11 cellular contexts compared by ENCODE assay signal in the genomic region with DNA sequence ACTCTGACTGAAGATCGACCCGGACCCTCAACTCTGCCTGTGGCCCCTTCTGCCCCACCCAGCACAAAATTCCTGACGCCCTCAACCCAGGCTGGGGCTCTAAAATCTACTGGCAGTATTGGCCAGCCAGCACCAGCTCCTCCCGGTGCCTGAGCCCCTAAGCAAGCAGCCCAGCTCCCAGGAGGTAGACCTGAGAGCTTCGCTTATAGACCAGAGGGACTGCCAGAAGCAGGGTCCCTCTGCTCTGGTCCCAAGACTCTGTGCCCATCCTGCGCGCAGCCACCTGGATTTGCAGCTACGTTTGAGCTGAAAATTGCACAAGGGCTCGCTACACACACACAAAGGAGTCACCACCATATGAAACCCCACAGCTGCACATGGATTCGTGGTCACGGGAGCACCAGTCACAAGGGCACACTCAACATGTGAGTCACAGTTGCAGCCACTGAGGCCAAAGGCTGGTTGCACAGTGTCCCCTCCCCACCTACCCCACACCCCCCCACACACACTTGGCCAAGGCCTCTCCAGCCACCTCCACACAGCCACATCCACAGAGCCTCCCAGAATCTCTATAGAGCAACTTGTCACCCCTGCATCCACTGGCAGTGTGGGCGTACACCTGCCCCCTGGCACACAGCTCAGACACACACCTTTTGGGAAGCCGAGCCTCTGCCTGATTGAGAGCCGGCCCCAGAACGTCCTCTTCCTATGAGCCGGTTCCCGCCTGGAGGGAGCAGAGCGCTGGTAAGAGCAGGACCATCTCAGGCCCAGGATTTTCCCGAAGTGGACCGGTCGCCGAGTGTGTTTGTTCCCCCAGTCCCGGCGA. TPM values are rescaled to one million over a fixed set of nuclear protein-coding genes. Genes with fewer than 3 reads are reported as not detected.
DNase-seq lines count a peak whose midpoint lies in the region; ATAC-seq and TF ChIP-seq lines count a peak whose summit lies in the region.
"Had no signal": no experiment of that assay in that cellular context is flagged by ENCODE, and none has a peak within 500 bp of the region (broad histone marks: within the 10 kb centered on the region; RNA-seq: fewer than 3 reads in every experiment).

No MANE protein-coding gene starts in this region.

- H3K9me2 ChIP-seq in hepatocyte (replicated peaks; ENCODE audit: insufficient read depth): no peaks in the 10 kb centered on the region

- H3K4me1 ChIP-seq in hepatocyte (ENCODE audit: insufficient read depth): peaks cover 16% of the 10 kb centered on the region

- peak overlapping the region; percentile 87 for H3K4me2 ChIP-seq in hepatocyte

- H3K79me2 ChIP-seq in hepatocyte: no peaks in the 10 kb centered on the region

- CTCF ChIA-PET in activated B cell treated with CpG ODN at 0.5 μM for 24 hours (lab: Charles Lee): interaction anchor here (1.3 kb wide), 1 partner anchor 11 kb away, joined by 3 read pairs; no protein-coding TSS in a partner anchor

- no peaks in the 10 kb centered on the region for H3K36me3 Mint-ChIP-seq in activated B cell treated with CpG ODN at 0.5 μM for 24 hours (ENCODE audit: low read depth)

- no peak overlapping the region for H3K4me3 ChIP-seq in hepatocyte

- peaks cover 20% of the 10 kb centered on the region for H3K4me1 Mint-ChIP-seq in activated B cell treated with CpG ODN at 0.5 μM for 24 hours
- peaks cover 43% of the 10 kb centered on the region for H3K4me1 Mint-ChIP-seq in stimulated activated naive CD8-positive, alpha-beta T cell treated with anti-CD3 and anti-CD28 coated beads, Interleukin-15, amount 100 ng/mL, for 72 hours

- peaks cover 76% of the 10 kb centered on the region for H3K27me3 Mint-ChIP-seq in activated B cell treated with CpG ODN at 0.5 μM for 24 hours
- H3K27me3 Mint-ChIP-seq in stimulated activated naive CD8-positive, alpha-beta T cell treated with anti-CD3 and anti-CD28 coated beads, Interleukin-15, amount 100 ng/mL, for 72 hours: peaks cover 100% of the 10 kb centered on the region

- peak overlapping the region; percentile 70 for H3K4me3 Mint-ChIP-seq in activated B cell treated with CpG ODN at 0.5 μM for 24 hours
- H3K4me3 Mint-ChIP-seq in stimulated activated naive CD8-positive, alpha-beta T cell treated with anti-CD3 and anti-CD28 coated beads, Interleukin-15, amount 100 ng/mL, for 72 hours: peak overlapping the region; percentile 80 to 84

- no peaks in the 10 kb centered on the region for H3K9me3 ChIP-seq in hepatocyte (ENCODE audit: low read depth)
- H3K9me3 ChIP-seq: suprapubic skin had no signal

- intact Hi-C loops in Right ventricle myocardium superior (cut with DNase I): no loop called here
- intact Hi-C loops in left cardiac atrium (cut with DNase I): no loop called here
- intact Hi-C loops in activated B cell treated with CpG ODN at 0.5 μM for 24 hours (cut with micrococcal nuclease): no loop called here

- H3K9me3 Mint-ChIP-seq in activated B cell treated with CpG ODN at 0.5 μM for 24 hours: no peaks in the 10 kb centered on the region
- H3K9me3 Mint-ChIP-seq in stimulated activated naive CD8-positive, alpha-beta T cell treated with anti-CD3 and anti-CD28 coated beads, Interleukin-15, amount 100 ng/mL, for 72 hours: no peaks in the 10 kb centered on the region

- ATAC-seq in Right ventricle myocardium superior (ENCODE audit: poor library complexity) (no peak), left cardiac atrium (no peak), activated B cell treated with CpG ODN at 0.5 μM for 24 hours (ENCODE audit: low read depth) (no peak), HG03159 (IDR thresholded peaks at IDR 0.05; ENCODE audit: unreplicated experiment) (no peak)
- peak; percentile 27 for ATAC-seq in stimulated activated naive CD8-positive, alpha-beta T cell treated with anti-CD3 and anti-CD28 coated beads, Interleukin-15, amount 100 ng/mL, for 72 hours

- no peak overlapping the region for H3K27ac ChIP-seq in hepatocyte
- H3K27ac ChIP-seq: suprapubic skin had no signal

- no peaks in the 10 kb centered on the region for H4K20me1 ChIP-seq in hepatocyte (ENCODE audit: insufficient read depth, poor library complexity, severe bottlenecking)

- 12% methylated on average over 24 of the region's 24 CpGs for WGBS in hepatocyte (ENCODE audit: low lambda C conversion rate, missing lambda C conversion rate)

- no peak overlapping the region for H2AFZ ChIP-seq in hepatocyte

- DNase-seq in Right ventricle myocardium superior (peak; percentile 27), left cardiac atrium (no peak), activated B cell treated with CpG ODN at 0.5 μM for 24 hours (no peak), hepatocyte (ENCODE audit: low spot score) (peak; percentile 36), NCI-H1436 (lab: John Stamatoyannopoulos, UW) (no peak), middle frontal gyrus (ENCODE audit: extremely low spot score, low spot score) (no peak)
- DNase-seq in stimulated activated naive CD8-positive, alpha-beta T cell treated with anti-CD3 and anti-CD28 coated beads, Interleukin-15, amount 100 ng/mL, for 72 hours: no peak

- no peaks in the 10 kb centered on the region for H3K36me3 ChIP-seq in hepatocyte (replicated peaks; ENCODE audit: insufficient read depth, low read depth)
- H3K36me3 ChIP-seq: suprapubic skin had no signal

- peaks cover 98% of the 10 kb centered on the region for H3K27me3 ChIP-seq in hepatocyte

- TF ChIP-seq CTCF in activated B cell treated with CpG ODN at 0.5 μM for 24 hours (IDR thresholded peaks at IDR 0.05) (no peak), hepatocyte (IDR thresholded peaks at IDR 0.05; ENCODE audit: poor library complexity) (no peak)

- no peak overlapping the region for H3K27ac Mint-ChIP-seq in activated B cell treated with CpG ODN at 0.5 μM for 24 hours
- peak overlapping the region in 1 of 2 donors; percentile 5 for H3K27ac Mint-ChIP-seq in stimulated activated naive CD8-positive, alpha-beta T cell treated with anti-CD3 and anti-CD28 coated beads, Interleukin-15, amount 100 ng/mL, for 72 hours

- POLR2A ChIA-PET in activated B cell treated with CpG ODN at 0.5 μM for 24 hours (lab: Charles Lee): no interaction called here

RNA-seq across cellular contexts. Expression of a gene that starts 1.1 kb away (rescaled TPM):
- total RNA-seq in Right ventricle myocardium superior: not detected
- total RNA-seq in left cardiac atrium: not detected
- not detected in 2 replicates for total RNA-seq in activated B cell treated with CpG ODN at 0.5 μM for 24 hours
- not detected in 2 replicates for total RNA-seq in hepatocyte
- polyA plus RNA-seq in hepatocyte: 0.32 TPM in 1 of 2 replicates, not detected in the other
- total RNA-seq: left lobe of liver, skeletal muscle tissue had no signal

Comparison
In these comparisons a context has a peak if more than half of its experiments do, and no peak if none do; other contexts are left out.
1. DNase-seq: peak in Right ventricle myocardium superior (single experiment) and hepatocyte (single experiment); none in left cardiac atrium (single experiment), activated B cell treated with CpG ODN at 0.5 μM for 24 hours (single experiment), stimulated activated naive CD8-positive, alpha-beta T cell treated with anti-CD3 and anti-CD28 coated beads, Interleukin-15, amount 100 ng/mL, for 72 hours (0 of 2), NCI-H1436 (single experiment) and middle frontal gyrus (single experiment).